ENCODE assay signal across 23 cellular contexts in the genomic region with DNA sequence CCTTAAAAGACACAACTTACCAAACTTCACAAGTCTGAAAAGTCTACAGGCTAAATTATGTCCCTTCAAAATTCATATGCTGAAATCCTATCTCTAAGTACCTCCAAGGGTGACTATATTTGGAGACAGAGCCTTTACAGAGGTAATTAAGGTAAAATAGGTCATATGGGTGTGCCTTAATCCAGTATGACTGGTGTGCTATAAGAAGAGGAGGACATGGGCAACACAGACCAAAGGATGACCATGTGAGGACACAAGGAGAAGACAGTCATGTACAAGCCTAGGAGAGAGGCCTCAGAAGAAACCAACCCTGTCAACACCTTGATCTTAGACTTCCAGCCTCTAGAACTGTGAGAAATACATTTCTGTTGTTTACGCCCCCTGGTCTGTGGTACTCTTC.
"Had no signal": no experiment of that assay in that cellular context is flagged by ENCODE, and none has a peak within 500 bp of the region (broad histone marks: within the 10 kb centered on the region; RNA-seq: fewer than 3 reads in every experiment).

No MANE protein-coding gene starts in this region.

- ATAC-seq: activated CD4-positive, alpha-beta T cell treated with anti-CD3 and anti-CD28 coated beads for 36 hours; activated CD8-positive, alpha-beta T cell treated with anti-CD3 and anti-CD28 coated beads for 36 hours had no signal

- H3K4me3 Mint-ChIP-seq: activated CD4-positive, alpha-beta T cell treated with anti-CD3 and anti-CD28 coated beads for 36 hours; activated CD8-positive, alpha-beta T cell treated with anti-CD3 and anti-CD28 coated beads for 36 hours; activated naive CD8-positive, alpha-beta T cell; activated T-cell treated with anti-CD3 and anti-CD28 coated beads, Interleukin-2, amount 50 U/mL, for 24 hours; activated T-helper 1 cell treated with anti-CD3 and anti-CD28 coated beads, Interleukin-12 subunit alpha, Interleukin-12 subunit beta, Interleukin-2, Interleukin-4 antibody, amounts not matched to agents 30 ng/mL and 10 ng/mL and 1 ng/mL, durations not matched to agents 14 hours and 24 hours and 36 hours had no signal

- H3K9me3 Mint-ChIP-seq: activated CD8-positive, alpha-beta T cell treated with anti-CD3 and anti-CD28 coated beads for 36 hours; activated T-cell treated with anti-CD3 and anti-CD28 coated beads, Interleukin-2, amount 50 U/mL, for 24 hours; activated T-helper 1 cell treated with anti-CD3 and anti-CD28 coated beads, Interleukin-12 subunit alpha, Interleukin-12 subunit beta, Interleukin-2, Interleukin-4 antibody, amounts not matched to agents 30 ng/mL and 10 ng/mL and 1 ng/mL, durations not matched to agents 14 hours and 24 hours and 36 hours had no signal

- H3K27me3 Mint-ChIP-seq: activated CD4-positive, alpha-beta T cell treated with anti-CD3 and anti-CD28 coated beads for 36 hours; activated CD8-positive, alpha-beta T cell treated with anti-CD3 and anti-CD28 coated beads for 36 hours; activated naive CD8-positive, alpha-beta T cell; activated T-cell treated with anti-CD3 and anti-CD28 coated beads, Interleukin-2, amount 50 U/mL, for 24 hours had no signal

- H3K27ac Mint-ChIP-seq: activated CD4-positive, alpha-beta T cell treated with anti-CD3 and anti-CD28 coated beads for 36 hours; activated CD8-positive, alpha-beta T cell treated with anti-CD3 and anti-CD28 coated beads for 36 hours; activated naive CD8-positive, alpha-beta T cell; activated T-cell treated with anti-CD3 and anti-CD28 coated beads, Interleukin-2, amount 50 U/mL, for 24 hours; activated T-helper 1 cell treated with anti-CD3 and anti-CD28 coated beads, Interleukin-12 subunit alpha, Interleukin-12 subunit beta, Interleukin-2, Interleukin-4 antibody, amounts not matched to agents 30 ng/mL and 10 ng/mL and 1 ng/mL, durations not matched to agents 14 hours and 24 hours and 36 hours had no signal

- H3K27ac ChIP-seq: KMS-11, WERI-Rb-1 had no signal

- H3K4me1 Mint-ChIP-seq: activated CD4-positive, alpha-beta T cell treated with anti-CD3 and anti-CD28 coated beads for 36 hours had no signal

- H3K9ac ChIP-seq: KMS-11 had no signal

- H3K4me3 ChIP-seq: MG63 had no signal

- H3K27me3 ChIP-seq: MG63 had no signal

- DNase-seq: activated CD4-positive, alpha-beta T cell treated with anti-CD3 and anti-CD28 coated beads for 36 hours; activated CD4-positive, alpha-beta T cell treated with anti-CD3 and anti-CD28 coated beads, Interleukin-2, amount 50 U/mL, for 1 hour; activated CD8-positive, alpha-beta memory T cell treated with anti-CD3 and anti-CD28 coated beads, Interleukin-2, amount 50 U/mL, for 48 hours; activated CD8-positive, alpha-beta T cell treated with anti-CD3 and anti-CD28 coated beads for 36 hours; activated effector memory CD4-positive, alpha-beta T cell treated with Interleukin-2 at 50 U/mL for 16 hours; activated naive CD4-positive, alpha-beta T cell; activated T-cell treated with anti-CD3 and anti-CD28 coated beads, Interleukin-2, amount 50 U/mL, for 24 hours; cerebellar nuclear complex; MG63; MV-4-11; NCI-H1105; NCI-H1436; NCI-H1694 treated with DMSO at 0.1 percent for 48 hours; NCI-H2029 treated with DMSO at 0.1 percent for 48 hours; NCI-H345; NCI-H510A; NCI-H69; SHP77 treated with DMSO at 0.1 percent for 48 hours; T-helper 1 cell; WERI-Rb-1 had no signal
